ENCODE assay signal across 8 cellular contexts in genomic region chr2:72892506-72893173, GRCh38. TPM values are rescaled to one million over a fixed set of nuclear protein-coding genes. Genes with fewer than 3 reads are reported as not detected.
A peak's percentile ranks its signal among the peaks of the same experiment; 100 is the strongest.
DNase-seq lines count a peak whose midpoint lies in the region; ATAC-seq and TF ChIP-seq lines count a peak whose summit lies in the region.

No MANE protein-coding gene starts in this region.

- peaks cover under 1% of the 10 kb centered on the region for H3K79me1 ChIP-seq in trophoblast cell (ENCODE audit: low read length)

- H3K4me3 Mint-ChIP-seq in glutamatergic neuron (ENCODE audit: unreplicated experiment): no peak overlapping the region

- H4K12ac ChIP-seq in trophoblast cell (ENCODE audit: low read depth, low read length): no peak overlapping the region

- H3K18ac ChIP-seq in trophoblast cell (ENCODE audit: low read length): no peak overlapping the region

- H3K79me2 ChIP-seq in trophoblast cell (ENCODE audit: control insufficient read depth, insufficient read depth, low read length, poor library complexity): no peaks in the 10 kb centered on the region

- TF ChIP-seq CTCF in glutamatergic neuron (IDR thresholded peaks at IDR 0.05; ENCODE audit: partially characterized antibody, unreplicated experiment): peak; percentile 63

- H4K8ac ChIP-seq in trophoblast cell (ENCODE audit: low read depth, low read length): no peak overlapping the region

- H2AFZ ChIP-seq in trophoblast cell (ENCODE audit: insufficient read depth, low read length, poor library complexity): no peak overlapping the region

- peaks cover 14% of the 10 kb centered on the region for H3K4me1 Mint-ChIP-seq in glutamatergic neuron (ENCODE audit: low read depth, unreplicated experiment)

- no peak overlapping the region for H2BK12ac ChIP-seq in trophoblast cell (ENCODE audit: low read length)

- H3K4ac ChIP-seq in trophoblast cell (ENCODE audit: low read depth, low read length): no peak overlapping the region

- no peak overlapping the region for H3K27ac ChIP-seq in trophoblast cell (ENCODE audit: low read depth, low read length)

- peak; percentile 60 for ATAC-seq in GM21515 (IDR thresholded peaks at IDR 0.05; ENCODE audit: unreplicated experiment)

- H3K9ac ChIP-seq in trophoblast cell (ENCODE audit: low read length): no peak overlapping the region

- no peaks in the 10 kb centered on the region for H3K9me3 ChIP-seq in trophoblast cell (ENCODE audit: insufficient read depth, low read depth, low read length)

- H2BK5ac ChIP-seq in trophoblast cell (ENCODE audit: low read depth, low read length, poor library complexity): no peak overlapping the region

- no peak overlapping the region for H3K27ac Mint-ChIP-seq in glutamatergic neuron (ENCODE audit: unreplicated experiment)

- H3K36me3 Mint-ChIP-seq in glutamatergic neuron (ENCODE audit: unreplicated experiment): no peaks in the 10 kb centered on the region

- no peak overlapping the region for H2AK5ac ChIP-seq in trophoblast cell (ENCODE audit: low read length)

- no peaks in the 10 kb centered on the region for H3K36me3 ChIP-seq in trophoblast cell (ENCODE audit: control insufficient read depth in 1 of 2, insufficient read depth in 2 of 2, low read length in 2 of 2)

- DNase-seq in EL: peak; percentile 72
- DNase-seq in HuH-7.5 (ENCODE audit: low spot score): peak; percentile 56
- DNase-seq in RPMI8226: peak; percentile 85
- peak; percentile 58 for DNase-seq in activated naive CD4-positive, alpha-beta T cell treated with Interleukin-2 at 50 U/mL for 16 hours
- peak; percentile 80 for DNase-seq in glutamatergic neuron
- peak; percentile 50 to 79 for DNase-seq in trophoblast cell
- no peak for DNase-seq in middle frontal gyrus (ENCODE audit: extremely low spot score, low spot score)

- peaks cover 11% of the 10 kb centered on the region for H3K9me3 Mint-ChIP-seq in glutamatergic neuron (ENCODE audit: unreplicated experiment)

- H4K91ac ChIP-seq in trophoblast cell (ENCODE audit: low read depth, low read length): no peak overlapping the region

- no peak overlapping the region for H3K23ac ChIP-seq in trophoblast cell (ENCODE audit: low read length)

- H3K27me3 ChIP-seq in trophoblast cell (ENCODE audit: insufficient read depth, low read length): no peaks in the 10 kb centered on the region

- H3K4me2 ChIP-seq in trophoblast cell (ENCODE audit: low read length): no peak overlapping the region

- H3K27me3 Mint-ChIP-seq in glutamatergic neuron (ENCODE audit: unreplicated experiment): peaks cover 20% of the 10 kb centered on the region

- H3K4me1 ChIP-seq in trophoblast cell (ENCODE audit: control insufficient read depth in 1 of 2, insufficient read depth in 2 of 2, low read length in 2 of 2): peaks cover 11 to 18% of the 10 kb centered on the region in 2 experiments

- WGBS in trophoblast cell (ENCODE audit: extremely low coverage, insufficient coverage, insufficient read length): no CpG with 5 or more reads among the region's 11 CpGs

- H3K14ac ChIP-seq in trophoblast cell (ENCODE audit: low read length): no peak overlapping the region

- H3K4me3 ChIP-seq in trophoblast cell (ENCODE audit: low read depth, low read length): no peak overlapping the region

- no peak overlapping the region for H2BK120ac ChIP-seq in trophoblast cell (ENCODE audit: insufficient read depth, low read length, poor library complexity)

RNA-seq across cellular contexts. Expression of gene SPR, which starts 5.4 kb away (rescaled TPM):
- total RNA-seq in glutamatergic neuron (ENCODE audit: unreplicated experiment): 1.7 TPM
- polyA plus RNA-seq in trophoblast cell (2013): 4.7 and 4.9 TPM in 2 replicates

RNA-seq across cellular contexts. Expression of gene EMX1, which starts 24.7 kb away (rescaled TPM):
- total RNA-seq in glutamatergic neuron (ENCODE audit: unreplicated experiment): 0.54 TPM
- polyA plus RNA-seq in trophoblast cell (2013): 0.05 TPM in 1 of 2 replicates, not detected in the other
